ENCODE assay signal across 8 cellular contexts in the genomic region with DNA sequence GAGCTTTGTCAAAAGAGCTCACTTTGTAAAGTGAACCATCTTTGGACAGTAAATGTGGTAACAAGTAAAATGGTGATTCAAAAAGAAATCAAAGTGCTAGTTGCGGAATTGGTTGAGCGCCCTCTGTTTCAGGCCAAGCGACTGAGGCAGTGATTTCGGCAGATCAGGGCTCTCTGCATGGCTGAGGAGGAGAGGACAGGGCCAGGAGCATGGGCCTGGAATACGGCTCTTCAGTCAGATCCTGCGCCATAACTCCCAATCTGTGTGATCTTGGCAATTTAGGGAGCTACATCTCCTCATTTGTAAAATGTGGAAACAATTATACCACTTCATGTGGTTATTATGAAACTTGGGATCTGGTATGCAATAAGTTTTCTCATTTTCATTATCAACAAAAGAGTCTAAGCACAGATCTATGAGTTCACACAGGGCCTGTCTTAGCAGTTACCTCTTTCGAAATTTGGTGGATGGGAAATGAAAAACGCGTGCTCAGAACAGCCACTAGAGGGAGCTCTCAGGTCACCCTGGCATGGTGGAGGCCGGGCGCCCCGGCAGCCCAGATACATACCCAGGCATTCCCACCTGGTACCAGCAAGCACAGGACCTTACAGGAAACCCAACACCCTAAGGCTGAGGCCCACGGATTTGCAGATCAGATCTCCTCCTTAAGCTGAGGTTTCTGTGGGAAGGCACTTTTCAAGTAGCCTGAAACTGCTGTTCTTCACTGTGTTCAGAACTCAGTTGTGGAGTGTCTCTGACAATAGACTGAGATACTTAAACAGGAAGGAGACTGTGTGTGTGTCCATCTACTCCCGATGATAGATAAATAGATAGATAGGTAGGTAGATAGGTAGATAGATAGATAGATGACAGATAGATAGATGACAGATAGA.
DNase-seq lines count a peak whose midpoint lies in the region; ATAC-seq and TF ChIP-seq lines count a peak whose summit lies in the region.

No MANE protein-coding gene starts in this region.

- H4K20me1 ChIP-seq in OCI-LY7 (ENCODE audit: insufficient read depth, low read length) (no peaks in the 10 kb centered on the region), fibroblast of lung (ENCODE audit: control insufficient read depth, extremely low read depth, insufficient read depth, low read length) (no peaks in the 10 kb centered on the region), neural progenitor cell (ENCODE audit: low read depth) (no peaks in the 10 kb centered on the region)

- no peaks in the 10 kb centered on the region for H3F3A ChIP-seq in neural progenitor cell (ENCODE audit: low read depth)

- H3K36me3 ChIP-seq in OCI-LY7 (ENCODE audit: insufficient read depth, low read length) (no peaks in the 10 kb centered on the region), fibroblast of lung (ENCODE audit: control insufficient read depth, insufficient read depth, low read length) (no peaks in the 10 kb centered on the region), neural progenitor cell (no peaks in the 10 kb centered on the region)

- H3K27ac ChIP-seq in OCI-LY7 (ENCODE audit: low read depth, low read length, poor library complexity, severe bottlenecking) (no peak overlapping the region), fibroblast of lung (ENCODE audit: insufficient read depth, low read length) (no peak overlapping the region), neural progenitor cell (no peak overlapping the region)

- H3K9me3 ChIP-seq in OCI-LY7 (ENCODE audit: low read length) (peaks cover 5% of the 10 kb centered on the region; the same call in 1 of the 2 replicates), fibroblast of lung (ENCODE audit: control insufficient read depth, insufficient read depth, low read depth, low read length) (no peaks in the 10 kb centered on the region), neural progenitor cell (ENCODE audit: low read depth) (peaks cover 8% of the 10 kb centered on the region)

- H3K9me2 ChIP-seq in OCI-LY7 (ENCODE audit: insufficient read depth, low read length), result no peaks in the 10 kb centered on the region

- H3K27me3 ChIP-seq in fibroblast of lung (ENCODE audit: control insufficient read depth, insufficient read depth, low read length) (peaks cover 2% of the 10 kb centered on the region), neural progenitor cell (no peaks in the 10 kb centered on the region)

- H3K4me3 ChIP-seq in OCI-LY7 (ENCODE audit: low read depth, low read length, poor library complexity, severe bottlenecking) (no peak overlapping the region), fibroblast of lung (replicated peaks in 1 of 4; ENCODE audit: control extremely low read depth in 1 of 4, insufficient read depth in 1 of 4, low read depth in 3 of 4, low read length in 4 of 4) (no peak overlapping the region), neural progenitor cell (no peak overlapping the region)

- no peak overlapping the region for H3K4me3 Mint-ChIP-seq in neural progenitor cell
- H3K4me3 Mint-ChIP-seq in stimulated activated naive CD8-positive, alpha-beta T cell treated with anti-CD3 and anti-CD28 coated beads, Interleukin-15, amount 100 ng/mL, for 72 hours, result peak overlapping the region; percentile 36 to 41

- H3K9me3 Mint-ChIP-seq in neural progenitor cell, result peaks cover 9% of the 10 kb centered on the region
- H3K9me3 Mint-ChIP-seq in stimulated activated naive CD8-positive, alpha-beta T cell treated with anti-CD3 and anti-CD28 coated beads, Interleukin-15, amount 100 ng/mL, for 72 hours, result no peaks in the 10 kb centered on the region

- POLR2A ChIA-PET in OCI-LY7 (lab: Charles Lee), result interaction anchor here (0.8 kb wide), 2 partner anchors 10 to 61 kb away, joined by 3 read pairs; no protein-coding TSS in a partner anchor

- DNase-seq in D341Med (ENCODE audit: low spot score), result peak; percentile 85
- peak; percentile 57 for DNase-seq in OCI-LY7 (ENCODE audit: low spot score)
- DNase-seq in activated T-cell treated with anti-CD3 and anti-CD28 coated beads, Interleukin-2, amount 50 U/mL, for 1 hour, result peak; percentile 65
- peak; percentile 41 to 77 for DNase-seq in fibroblast of lung (ENCODE audit: low read depth in 2 of 2)
- peak; percentile 76 for DNase-seq in neural progenitor cell (ENCODE audit: low spot score)
- peak; percentile 66 to 67 for DNase-seq in stimulated activated naive CD8-positive, alpha-beta T cell treated with anti-CD3 and anti-CD28 coated beads, Interleukin-15, amount 100 ng/mL, for 72 hours

- H3K79me2 ChIP-seq in OCI-LY7 (ENCODE audit: insufficient read depth, low read depth, low read length) (no peaks in the 10 kb centered on the region), fibroblast of lung (ENCODE audit: control insufficient read depth, insufficient read depth, low read length) (no peaks in the 10 kb centered on the region), neural progenitor cell (ENCODE audit: low read depth) (no peaks in the 10 kb centered on the region)

- H3K4me2 ChIP-seq in OCI-LY7 (ENCODE audit: low read length) (no peak overlapping the region), fibroblast of lung (ENCODE audit: extremely low read depth, insufficient read depth, low read length) (no peak overlapping the region), neural progenitor cell (no peak overlapping the region)

- no peak overlapping the region for H3K27ac Mint-ChIP-seq in neural progenitor cell
- H3K27ac Mint-ChIP-seq in stimulated activated naive CD8-positive, alpha-beta T cell treated with anti-CD3 and anti-CD28 coated beads, Interleukin-15, amount 100 ng/mL, for 72 hours, result peak overlapping the region in 1 of 2 donors; percentile 92

- CTCF ChIA-PET in OCI-LY7 (lab: Charles Lee; ENCODE audit: unreplicated experiment), result interaction anchor here (1.7 kb wide), 1 partner anchor 9 kb away, joined by 6 read pairs; no protein-coding TSS in a partner anchor

- peaks cover 8% of the 10 kb centered on the region for H3K4me1 Mint-ChIP-seq in neural progenitor cell
- peaks cover 28% of the 10 kb centered on the region for H3K4me1 Mint-ChIP-seq in stimulated activated naive CD8-positive, alpha-beta T cell treated with anti-CD3 and anti-CD28 coated beads, Interleukin-15, amount 100 ng/mL, for 72 hours

- no peaks in the 10 kb centered on the region for H3K27me3 Mint-ChIP-seq in neural progenitor cell (ENCODE audit: insufficient read depth, low read depth)
- H3K27me3 Mint-ChIP-seq in stimulated activated naive CD8-positive, alpha-beta T cell treated with anti-CD3 and anti-CD28 coated beads, Interleukin-15, amount 100 ng/mL, for 72 hours, result peaks cover 9% of the 10 kb centered on the region

- BruUV-seq in OCI-LY7 (replicated peaks; lab: Mats Ljungman, UMichigan), result no TSS peak

- H3K9ac ChIP-seq in fibroblast of lung (ENCODE audit: insufficient read depth, low read length) (no peak overlapping the region), neural progenitor cell (no peak overlapping the region)

- H3K36me3 Mint-ChIP-seq in neural progenitor cell, result no peaks in the 10 kb centered on the region

- H3K4me1 ChIP-seq in OCI-LY7 (ENCODE audit: insufficient read depth, low read length, poor library complexity, severe bottlenecking), result no peaks in the 10 kb centered on the region
- H3K4me1 ChIP-seq in fibroblast of lung (ENCODE audit: control insufficient read depth, extremely low read depth, insufficient read depth, low read length), result peaks cover 3% of the 10 kb centered on the region
- H3K4me1 ChIP-seq in neural progenitor cell, result peaks cover 11% of the 10 kb centered on the region

- TF ChIP-seq CTCF in OCI-LY7 (conservative IDR thresholded peaks at IDR 0.05; ENCODE audit: low read length), result peak; percentile 94
- TF ChIP-seq CTCF in fibroblast of lung (conservative IDR thresholded peaks at IDR 0.05 in 1 of 2, IDR thresholded peaks at IDR 0.05 in 1 of 2; ENCODE audit: low read depth in 1 of 2, low read length in 2 of 2), result peak; percentile 90 to 92
- TF ChIP-seq CTCF in neural progenitor cell (IDR thresholded peaks at IDR 0.05), result peak; percentile 98

- peak overlapping the region; percentile 55; the same call in 1 of the 2 replicates for H2AFZ ChIP-seq in OCI-LY7 (ENCODE audit: low read length)
- H2AFZ ChIP-seq in fibroblast of lung (ENCODE audit: low read length), result peak overlapping the region; percentile 58
- peak overlapping the region; percentile 48 for H2AFZ ChIP-seq in neural progenitor cell (replicated peaks)

- ATAC-seq in GM19468 (IDR thresholded peaks at IDR 0.05; ENCODE audit: extremely low read depth, unreplicated experiment) (peak; percentile 52), HG03565 (IDR thresholded peaks at IDR 0.05; ENCODE audit: unreplicated experiment) (peak; percentile 77)
- ATAC-seq in stimulated activated naive CD8-positive, alpha-beta T cell treated with anti-CD3 and anti-CD28 coated beads, Interleukin-15, amount 100 ng/mL, for 72 hours, result peak; percentile 78

- intact Hi-C loops in OCI-LY7 (cut with micrococcal nuclease; ENCODE audit: unreplicated experiment), result loop anchor here (5.0 kb wide), 1 partner anchor 121 kb away; no protein-coding TSS in a partner anchor
